In the genomic region with DNA sequence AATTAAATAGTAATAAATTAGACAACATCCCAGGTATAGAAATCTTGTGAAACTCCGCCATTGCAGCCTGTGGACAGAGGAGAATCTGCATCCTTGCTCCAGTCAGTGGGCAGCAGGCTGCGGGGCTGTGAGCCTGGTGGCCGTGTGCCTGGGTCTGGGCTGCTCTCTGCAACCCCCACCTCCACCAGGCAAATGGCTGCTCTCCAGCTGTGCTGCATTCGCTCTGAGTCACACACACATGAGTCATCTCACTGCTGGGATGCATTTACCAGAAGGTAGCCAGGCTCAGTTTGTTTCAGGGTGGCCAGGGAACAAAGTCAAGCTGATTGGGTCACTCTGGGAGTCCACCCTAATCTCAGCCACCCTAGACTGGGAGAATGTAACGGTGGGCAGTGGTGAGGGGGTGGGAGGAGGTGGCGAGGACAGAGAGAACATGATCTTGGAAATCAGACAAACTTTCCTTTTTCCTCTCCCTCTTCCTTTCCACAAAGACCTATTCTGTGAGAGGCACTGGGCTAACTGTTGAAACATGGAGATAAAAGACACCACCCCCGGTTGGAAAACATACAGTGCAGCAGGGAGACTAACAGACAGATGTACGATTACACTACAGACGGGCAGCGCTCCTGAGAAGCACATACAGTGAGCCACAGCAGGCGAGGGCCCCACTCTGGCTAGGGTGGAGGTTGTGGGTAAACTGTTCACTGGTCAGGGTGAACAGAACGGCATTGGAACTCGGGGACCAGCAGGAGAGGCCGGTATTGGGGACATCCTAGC, we compare ENCODE assay signal across 8 cellular contexts. TPM values are rescaled to one million over a fixed set of nuclear protein-coding genes. Genes with fewer than 3 reads are reported as not detected.
DNase-seq lines count a peak whose midpoint lies in the region; ATAC-seq and TF ChIP-seq lines count a peak whose summit lies in the region.

No MANE protein-coding gene starts in this region.

- H3K9me3 ChIP-seq in WERI-Rb-1 (ENCODE audit: severe bottlenecking) (no peaks in the 10 kb centered on the region), tibial artery (no peaks in the 10 kb centered on the region)
- no peaks in the 10 kb centered on the region for H3K9me3 ChIP-seq in naive thymus-derived CD4-positive, alpha-beta T cell (ENCODE audit: control insufficient read depth in 2 of 3, low read length in 3 of 3)

- peaks cover 15 to 50% (median 20%) of the 10 kb centered on the region in 5 donors for H3K36me3 Mint-ChIP-seq in naive thymus-derived CD4-positive, alpha-beta T cell
- H3K36me3 Mint-ChIP-seq in naive thymus-derived CD8-positive, alpha-beta T cell: peaks cover 0 to 55% (median 14%) of the 10 kb centered on the region in 3 donors

- in situ Hi-C loops in Caki2 (cut with HindIII; ENCODE audit: low pct_unique_long_range_greater_than_20kb, low sequenced_read_pairs): no loop called here

- DNase-seq in Caki2 (ENCODE audit: low read depth): peak; percentile 70
- peak; percentile 99 for DNase-seq in HS-27A (ENCODE audit: low read depth)
- DNase-seq in WERI-Rb-1: peak; percentile 28
- DNase-seq in fibroblast of mammary gland (ENCODE audit: low read depth): peak; percentile 99
- peak in 1 of 9 donors; percentile 38 for DNase-seq in naive thymus-derived CD4-positive, alpha-beta T cell
- DNase-seq in tibial artery: peak; percentile 94 to 95
- no peak for DNase-seq in naive thymus-derived CD8-positive, alpha-beta T cell

- H3K27me3 Mint-ChIP-seq in naive thymus-derived CD4-positive, alpha-beta T cell: no peaks in the 10 kb centered on the region
- no peaks in the 10 kb centered on the region for H3K27me3 Mint-ChIP-seq in naive thymus-derived CD8-positive, alpha-beta T cell

- no peak overlapping the region for H3K4me3 Mint-ChIP-seq in naive thymus-derived CD4-positive, alpha-beta T cell
- H3K4me3 Mint-ChIP-seq in naive thymus-derived CD8-positive, alpha-beta T cell: no peak overlapping the region

- peaks cover 0 to 19% (median 0%) of the 10 kb centered on the region in 7 donors for H3K4me1 Mint-ChIP-seq in naive thymus-derived CD4-positive, alpha-beta T cell
- H3K4me1 Mint-ChIP-seq in naive thymus-derived CD8-positive, alpha-beta T cell: peaks cover 0 to 11% (median 2%) of the 10 kb centered on the region in 4 donors

- H3K27ac ChIP-seq in WERI-Rb-1 (no peak overlapping the region), tibial artery (peak overlapping the region; percentile 83 to 86)
- H3K27ac ChIP-seq in naive thymus-derived CD4-positive, alpha-beta T cell (ENCODE audit: low read depth, low read length): no peak overlapping the region

- intact Hi-C loops in naive thymus-derived CD4-positive, alpha-beta T cell (cut with micrococcal nuclease): no loop called here
- intact Hi-C loops in tibial artery (cut with DNase I; ENCODE audit: low total_unique reads): no loop called here

- H3K4me3 ChIP-seq in WERI-Rb-1 (ENCODE audit: low read depth, low read length): no peak overlapping the region
- peak overlapping the region; percentile 1 for H3K4me3 ChIP-seq in fibroblast of mammary gland (ENCODE audit: control insufficient read depth, low read depth, low read length)
- no peak overlapping the region for H3K4me3 ChIP-seq in naive thymus-derived CD4-positive, alpha-beta T cell (ENCODE audit: low read length)
- no peak overlapping the region for H3K4me3 ChIP-seq in tibial artery

- peak; percentile 39 for ATAC-seq in GM19468 (IDR thresholded peaks at IDR 0.05; ENCODE audit: extremely low read depth, unreplicated experiment)
- peak; percentile 26 for ATAC-seq in naive thymus-derived CD4-positive, alpha-beta T cell
- no peak for ATAC-seq in naive thymus-derived CD8-positive, alpha-beta T cell

- peak overlapping the region in 1 of 9 donors; percentile 1 for H3K27ac Mint-ChIP-seq in naive thymus-derived CD4-positive, alpha-beta T cell
- H3K27ac Mint-ChIP-seq in naive thymus-derived CD8-positive, alpha-beta T cell: no peak overlapping the region

- TF ChIP-seq CTCF in WERI-Rb-1 (IDR thresholded peaks at IDR 0.05; ENCODE audit: low read depth, low read length): no peak
- TF ChIP-seq CTCF in fibroblast of mammary gland (conservative IDR thresholded peaks at IDR 0.05; ENCODE audit: control insufficient read depth, insufficient read depth, low read depth, low read length): no peak
- TF ChIP-seq CTCF in tibial artery (IDR thresholded peaks at IDR 0.05): no peak

- H3K27me3 ChIP-seq in WERI-Rb-1 (ENCODE audit: insufficient read depth, low read depth, severe bottlenecking) (no peaks in the 10 kb centered on the region), tibial artery (no peaks in the 10 kb centered on the region)
- no peaks in the 10 kb centered on the region for H3K27me3 ChIP-seq in naive thymus-derived CD4-positive, alpha-beta T cell (ENCODE audit: control insufficient read depth in 2 of 2, insufficient read depth in 2 of 2, low read length in 2 of 2)

- peaks cover 0 to 2% (median 0%) of the 10 kb centered on the region in 11 donors for H3K9me3 Mint-ChIP-seq in naive thymus-derived CD4-positive, alpha-beta T cell
- no peaks in the 10 kb centered on the region for H3K9me3 Mint-ChIP-seq in naive thymus-derived CD8-positive, alpha-beta T cell

- POLR2A ChIA-PET in naive thymus-derived CD4-positive, alpha-beta T cell (lab: Charles Lee): no interaction called here
- POLR2A ChIA-PET in naive thymus-derived CD8-positive, alpha-beta T cell (lab: Charles Lee): no interaction called here

- H3K36me3 ChIP-seq in WERI-Rb-1: peaks cover 33% of the 10 kb centered on the region
- H3K36me3 ChIP-seq in naive thymus-derived CD4-positive, alpha-beta T cell (ENCODE audit: control insufficient read depth in 2 of 3, insufficient read depth in 3 of 3, low read length in 3 of 3): peaks cover 3 to 28% (median 5%) of the 10 kb centered on the region in 3 experiments
- H3K36me3 ChIP-seq in tibial artery: peaks cover 5 to 24% (median 17%) of the 10 kb centered on the region in 3 donors

- CTCF ChIA-PET in naive thymus-derived CD4-positive, alpha-beta T cell (lab: Charles Lee): no interaction called here

- H3K4me1 ChIP-seq in naive thymus-derived CD4-positive, alpha-beta T cell (ENCODE audit: control insufficient read depth in 2 of 2, insufficient read depth in 2 of 2, low read length in 2 of 2): no peaks in the 10 kb centered on the region
- H3K4me1 ChIP-seq in tibial artery: peaks cover 11 to 98% (median 60%) of the 10 kb centered on the region in 4 donors

RNA-seq across cellular contexts. Expression of gene TRAM2, which starts 59.2 kb away (rescaled TPM):
- total RNA-seq in Caki2 (2014; rRNA removed; shearing (Covaris generic); ENCODE audit: low replicate concordance): 7.3 and 9.6 TPM in 2 replicates
- total RNA-seq in naive thymus-derived CD4-positive, alpha-beta T cell: 10 to 100 TPM in 4 of 5 experiments, 1 to 10 TPM in 1; 8.9 to 10.9 (median 10.3) TPM
- 1 to 10 TPM; 3.2 to 4.5 TPM for polyA plus RNA-seq in naive thymus-derived CD4-positive, alpha-beta T cell
- total RNA-seq in naive thymus-derived CD8-positive, alpha-beta T cell: 1 to 10 TPM; 9.4 to 9.9 TPM
- polyA plus RNA-seq in naive thymus-derived CD8-positive, alpha-beta T cell: 1 to 10 TPM; 3.1 to 4.9 (median 3.3) TPM

Comparison
In these comparisons a context has a peak if more than half of its experiments do, and no peak if none do; other contexts are left out.
1. DNase-seq: peak in Caki2 (single experiment), HS-27A (single experiment), WERI-Rb-1 (single experiment), fibroblast of mammary gland (single experiment) and tibial artery (2 of 2); none in naive thymus-derived CD8-positive, alpha-beta T cell (0 of 10).
2. ATAC-seq: peak in GM19468 (single experiment) and naive thymus-derived CD4-positive, alpha-beta T cell (single experiment); none in naive thymus-derived CD8-positive, alpha-beta T cell (0 of 2).
3. H3K27ac ChIP-seq: peak in tibial artery (2 of 2); none in WERI-Rb-1 (single experiment) and naive thymus-derived CD4-positive, alpha-beta T cell (single experiment).